ENCODE assay signal across 8 cellular contexts in the genomic region with DNA sequence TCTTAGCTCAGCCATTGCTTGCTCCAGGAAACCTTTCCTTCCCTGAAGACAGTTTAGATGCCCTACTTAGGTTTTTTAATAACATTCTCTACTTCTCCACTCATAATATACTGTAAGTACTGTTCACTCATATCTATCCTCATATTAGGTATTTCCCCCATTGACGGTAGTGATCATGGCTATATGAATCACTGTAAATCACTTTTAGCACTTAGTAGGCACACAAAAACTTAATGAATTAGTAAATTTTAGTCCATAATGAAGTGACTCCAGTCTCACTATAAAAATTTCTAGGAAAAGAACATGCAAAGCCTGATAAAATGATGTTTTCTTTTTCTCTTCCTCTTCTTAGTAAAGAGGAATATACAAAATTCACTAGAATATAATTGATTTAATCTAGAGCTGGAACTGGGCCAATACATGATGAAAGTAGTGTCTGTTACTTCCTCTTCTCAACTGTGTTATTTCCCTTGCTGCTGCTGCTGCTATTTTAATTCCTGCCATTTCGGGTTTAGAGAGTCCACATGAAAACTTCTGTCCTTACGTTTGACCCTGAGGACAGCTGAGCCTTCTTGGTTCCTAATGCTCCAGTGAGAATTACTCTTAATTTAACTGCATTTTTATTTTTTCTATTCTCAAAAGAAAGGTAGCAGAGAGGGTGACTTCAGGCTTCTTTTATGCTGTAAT.
DNase-seq lines count a peak whose midpoint lies in the region; ATAC-seq and TF ChIP-seq lines count a peak whose summit lies in the region.

No MANE protein-coding gene starts in this region.

- DNase-seq in CMK (ENCODE audit: low read depth) (peak; percentile 35), GM20000 (ENCODE audit: low spot score) (peak; percentile 38), NCI-H1694 (lab: John Stamatoyannopoulos, UW) (peak; percentile 0), fibroblast of mammary gland (ENCODE audit: low read depth) (peak; percentile 20), NCI-H2081 (lab: John Stamatoyannopoulos, UW) (no peak), prostate gland (ENCODE audit: low spot score) (no peak)
- DNase-seq in stimulated activated CD4-positive, alpha-beta T cell treated with anti-CD3 and anti-CD28 coated beads, Interleukin-15, amount 100 ng/mL, for 24 hours = no peak

- intact Hi-C loops in prostate gland (cut with DNase I) = no loop called here

- TF ChIP-seq CTCF in GM20000 (IDR thresholded peaks at IDR 0.05; ENCODE audit: extremely low read depth, missing control alignments) = no peak
- TF ChIP-seq CTCF in fibroblast of mammary gland (conservative IDR thresholded peaks at IDR 0.05; ENCODE audit: control insufficient read depth, insufficient read depth, low read depth, low read length) = no peak
- no peak for TF ChIP-seq CTCF in gastroesophageal sphincter (IDR thresholded peaks at IDR 0.05)
- TF ChIP-seq CTCF in prostate gland (IDR thresholded peaks at IDR 0.05) = no peak

- no peak for TF ChIP-seq EP300 in gastroesophageal sphincter (IDR thresholded peaks at IDR 0.05)

- H3K9me3 ChIP-seq in gastroesophageal sphincter = no peaks in the 10 kb centered on the region
- no peaks in the 10 kb centered on the region for H3K9me3 ChIP-seq in prostate gland

- 54% methylated on average over 3 of the region's 3 CpGs for WGBS in gastroesophageal sphincter (ENCODE audit: low coverage in 1 of 2), 2 donors
- 77% methylated on average over 3 of the region's 3 CpGs for whole genome bisulfite sequencing in prostate gland

- H3K27me3 ChIP-seq in gastroesophageal sphincter (no peaks in the 10 kb centered on the region), prostate gland (replicated peaks; ENCODE audit: insufficient read depth) (no peaks in the 10 kb centered on the region)

- H3K4me1 ChIP-seq in gastroesophageal sphincter = peaks cover 0 to 9% (median 0%) of the 10 kb centered on the region in 3 donors
- no peaks in the 10 kb centered on the region for H3K4me1 ChIP-seq in prostate gland (replicated peaks)

- H3K27ac ChIP-seq in gastroesophageal sphincter (no peak overlapping the region), prostate gland (no peak overlapping the region)

- no peak for TF ChIP-seq POLR2A in gastroesophageal sphincter (IDR thresholded peaks at IDR 0.05)
- TF ChIP-seq POLR2A in prostate gland (IDR thresholded peaks at IDR 0.05) = no peak

- no peak overlapping the region for H3K4me3 ChIP-seq in fibroblast of mammary gland (ENCODE audit: control insufficient read depth, low read depth, low read length)
- no peak overlapping the region for H3K4me3 ChIP-seq in gastroesophageal sphincter
- H3K4me3 ChIP-seq in prostate gland = no peak overlapping the region

- ATAC-seq in gastroesophageal sphincter = no peak

- H3K36me3 ChIP-seq in gastroesophageal sphincter = peaks cover 0 to 62% of the 10 kb centered on the region in 2 donors
- H3K36me3 ChIP-seq in prostate gland = no peaks in the 10 kb centered on the region

Comparison
In these comparisons a context has a peak if more than half of its experiments do, and no peak if none do; other contexts are left out.
1. DNase-seq: peak in CMK (single experiment), GM20000 (single experiment), NCI-H1694 (single experiment) and fibroblast of mammary gland (single experiment); none in NCI-H2081 (0 of 2), stimulated activated CD4-positive, alpha-beta T cell treated with anti-CD3 and anti-CD28 coated beads, Interleukin-15, amount 100 ng/mL, for 24 hours (single experiment) and prostate gland (single experiment).